ENCODE assay signal across 1 cellular context in genomic region chr20:36483205-36483918, GRCh38.
TF ChIP-seq lines count a peak whose summit lies in the region.

No MANE protein-coding gene starts in this region.

TF ChIP-seq in GM23338, 12 proteins besides CTCF, POLR2A, EP300 and RAD21 (continued from another document):
- TF ChIP-seq ZNF462 (CRISPR knock-in tag; IDR thresholded peaks at IDR 0.05) (no peak), EZH2 (IDR thresholded peaks at IDR 0.05; ENCODE audit: low read depth, unreplicated experiment) (no peak), JUNB (IDR thresholded peaks at IDR 0.05; ENCODE audit: unreplicated experiment) (no peak), STAT1 (IDR thresholded peaks at IDR 0.05; ENCODE audit: unreplicated experiment) (no peak), REST (IDR thresholded peaks at IDR 0.05; ENCODE audit: unreplicated experiment) (no peak), ZNF114 (CRISPR knock-in tag; IDR thresholded peaks at IDR 0.05) (no peak), CREB1 (CRISPR knock-in tag; IDR thresholded peaks at IDR 0.05; ENCODE audit: low read depth) (no peak)
